Comparison of ENCODE assay signal across 1 cellular context in the genomic region with DNA sequence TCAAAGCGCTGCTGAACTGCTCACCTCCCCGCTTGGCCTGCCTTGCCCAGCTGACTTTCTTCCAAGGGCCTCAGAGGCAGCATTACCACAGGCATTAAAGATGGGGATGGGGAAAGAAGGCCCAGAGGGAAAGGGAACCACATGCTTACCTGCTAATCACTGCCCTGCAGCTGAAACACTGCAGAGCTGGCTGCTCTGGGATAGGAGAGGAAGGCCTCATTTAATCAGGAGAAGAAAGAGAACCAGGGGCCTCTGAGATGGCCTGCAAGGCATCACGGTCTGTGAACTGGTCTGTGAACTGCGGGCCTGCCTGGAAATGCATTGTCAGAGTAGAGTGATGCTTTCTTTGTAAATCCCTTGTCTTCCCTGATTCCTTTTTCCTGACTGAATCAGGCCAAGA.
TF ChIP-seq lines count a peak whose summit lies in the region.

No MANE protein-coding gene starts in this region.

TF ChIP-seq in IMR-90, 13 proteins besides CTCF, POLR2A, EP300 and RAD21:
- TF ChIP-seq CEBPB (IDR thresholded peaks at IDR 0.05; ENCODE audit: low read depth, low read length) (no peak), CHD1 (IDR thresholded peaks at IDR 0.05; ENCODE audit: low read depth, low read length) (no peak), SMC3 (IDR thresholded peaks at IDR 0.05; ENCODE audit: low read depth, low read length) (no peak), NFE2L2 (IDR thresholded peaks at IDR 0.05; ENCODE audit: low read depth, low read length) (no peak), MAFK (IDR thresholded peaks at IDR 0.05; ENCODE audit: low read depth, low read length) (no peak), BHLHE40 (IDR thresholded peaks at IDR 0.05; ENCODE audit: low read depth, low read length) (no peak), RFX5 (IDR thresholded peaks at IDR 0.05; ENCODE audit: low read depth, low read length) (no peak), ELK1 (IDR thresholded peaks at IDR 0.05; ENCODE audit: borderline replicate concordance, low read depth, low read length) (no peak), FOS (IDR thresholded peaks at IDR 0.05; ENCODE audit: low read depth, low read length) (no peak), RCOR1 (IDR thresholded peaks at IDR 0.05; ENCODE audit: insufficient replicate concordance, low read length) (no peak), MAZ (IDR thresholded peaks at IDR 0.05; ENCODE audit: borderline replicate concordance, low read depth, low read length) (no peak)
- TF ChIP-seq, protein P1, sequence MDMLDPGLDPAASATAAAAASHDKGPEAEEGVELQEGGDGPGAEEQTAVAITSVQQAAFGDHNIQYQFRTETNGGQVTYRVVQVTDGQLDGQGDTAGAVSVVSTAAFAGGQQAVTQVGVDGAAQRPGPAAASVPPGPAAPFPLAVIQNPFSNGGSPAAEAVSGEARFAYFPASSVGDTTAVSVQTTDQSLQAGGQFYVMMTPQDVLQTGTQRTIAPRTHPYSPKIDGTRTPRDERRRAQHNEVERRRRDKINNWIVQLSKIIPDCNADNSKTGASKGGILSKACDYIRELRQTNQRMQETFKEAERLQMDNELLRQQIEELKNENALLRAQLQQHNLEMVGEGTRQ (IDR thresholded peaks at IDR 0.05; ENCODE audit: low read depth, low read length): no peak
